In genomic region chr1:176206006-176206960, GRCh38 we compare ENCODE assay signal across 8 cellular contexts. TPM values are rescaled to one million over a fixed set of nuclear protein-coding genes. Genes with fewer than 3 reads are reported as not detected.
DNase-seq lines count a peak whose midpoint lies in the region; ATAC-seq and TF ChIP-seq lines count a peak whose summit lies in the region.

No MANE protein-coding gene starts in this region.

- DNase-seq in activated CD4-positive, alpha-beta T cell treated with anti-CD3 and anti-CD28 coated beads for 24 hours (ENCODE audit: low read depth in 2 of 2): peak; percentile 7 to 18
- DNase-seq in activated CD4-positive, alpha-beta T cell treated with anti-CD3 and anti-CD28 coated beads, Interleukin-2, amount 50 U/mL, for 1 hour: no peak
- DNase-seq in HCEC 1CT (peak; percentile 45), epithelial cell of esophagus (ENCODE audit: low read depth) (peak; percentile 55)
- DNase-seq in activated CD4-positive, alpha-beta T cell treated with anti-CD3 and anti-CD28 coated beads, Interleukin-2, amount 50 U/mL, for 48 hours: peak; percentile 43
- DNase-seq in stimulated activated naive CD8-positive, alpha-beta T cell treated with anti-CD3 and anti-CD28 coated beads, Interleukin-15, amount 100 ng/mL, for 72 hours: peak; percentile 60 to 64

- peaks cover 38% of the 10 kb centered on the region for H3K4me1 ChIP-seq in Loucy (ENCODE audit: insufficient read depth, low read length, poor library complexity, severe bottlenecking)
- peaks cover 44% of the 10 kb centered on the region for H3K4me1 ChIP-seq in mononuclear cell (ENCODE audit: insufficient read depth, low read length)

- H3K4me3 ChIP-seq in Loucy (ENCODE audit: low read length, poor library complexity, severe bottlenecking) (peak overlapping the region; percentile 99), epithelial cell of esophagus (ENCODE audit: low read length) (peak overlapping the region; percentile 68), mononuclear cell (ENCODE audit: low read length) (peak overlapping the region; percentile 95)

- peak overlapping the region; percentile 84 for H3K9ac ChIP-seq in Loucy (ENCODE audit: low read depth, low read length, poor library complexity, severe bottlenecking)

- H3F3A ChIP-seq in Loucy (ENCODE audit: low read depth): no peaks in the 10 kb centered on the region

- peaks cover 50% of the 10 kb centered on the region for H4K20me1 ChIP-seq in Loucy (ENCODE audit: insufficient read depth, low read length, poor library complexity, severe bottlenecking)

- H3K9me3 ChIP-seq in Loucy (ENCODE audit: insufficient read depth, low read depth, low read length): no peaks in the 10 kb centered on the region
- H3K9me3 ChIP-seq in mononuclear cell (ENCODE audit: low read depth, low read length): no peaks in the 10 kb centered on the region

- peak; percentile 55 for ATAC-seq in stimulated activated naive CD8-positive, alpha-beta T cell treated with anti-CD3 and anti-CD28 coated beads, Interleukin-15, amount 100 ng/mL, for 72 hours

- peak overlapping the region; percentile 69 to 95 for H3K27ac Mint-ChIP-seq in stimulated activated naive CD8-positive, alpha-beta T cell treated with anti-CD3 and anti-CD28 coated beads, Interleukin-15, amount 100 ng/mL, for 72 hours

- no peaks in the 10 kb centered on the region for H3K36me3 ChIP-seq in Loucy (ENCODE audit: insufficient read depth, low read length)

- H2AFZ ChIP-seq in Loucy (ENCODE audit: low read length): peak overlapping the region; percentile 72

- no peak for TF ChIP-seq CTCF in Loucy (conservative IDR thresholded peaks at IDR 0.05; ENCODE audit: low read length)
- TF ChIP-seq CTCF in epithelial cell of esophagus (IDR thresholded peaks at IDR 0.05; ENCODE audit: insufficient read depth, low read depth, low read length, missing control alignments): no peak

- H3K9me3 Mint-ChIP-seq in stimulated activated naive CD8-positive, alpha-beta T cell treated with anti-CD3 and anti-CD28 coated beads, Interleukin-15, amount 100 ng/mL, for 72 hours: no peaks in the 10 kb centered on the region

- H3K4me1 Mint-ChIP-seq in stimulated activated naive CD8-positive, alpha-beta T cell treated with anti-CD3 and anti-CD28 coated beads, Interleukin-15, amount 100 ng/mL, for 72 hours: peaks cover 45% of the 10 kb centered on the region

- H3K27me3 Mint-ChIP-seq in stimulated activated naive CD8-positive, alpha-beta T cell treated with anti-CD3 and anti-CD28 coated beads, Interleukin-15, amount 100 ng/mL, for 72 hours: no peaks in the 10 kb centered on the region

- H3K27me3 ChIP-seq in Loucy (ENCODE audit: insufficient read depth, low read length, poor library complexity, severe bottlenecking) (no peaks in the 10 kb centered on the region), mononuclear cell (ENCODE audit: insufficient read depth, low read length) (no peaks in the 10 kb centered on the region)

- no peaks in the 10 kb centered on the region for H3K9me2 ChIP-seq in Loucy (replicated peaks; ENCODE audit: low read depth, low read length)

- H3K4me3 Mint-ChIP-seq in stimulated activated naive CD8-positive, alpha-beta T cell treated with anti-CD3 and anti-CD28 coated beads, Interleukin-15, amount 100 ng/mL, for 72 hours: peak overlapping the region; percentile 96 to 98

- H3K79me2 ChIP-seq in Loucy (ENCODE audit: insufficient read depth, low read length): peaks cover 61% of the 10 kb centered on the region

- H3K4me2 ChIP-seq in Loucy (ENCODE audit: low read depth, low read length, poor library complexity, severe bottlenecking): peak overlapping the region; percentile 100

RNA-seq across cellular contexts. Expression of gene COP1, which starts 0.8 kb away (rescaled TPM):
- total RNA-seq in mononuclear cell: 74.7 TPM
